ENCODE assay signal across 8 cellular contexts in genomic region chr2:54206596-54206995, GRCh38. TPM values are rescaled to one million over a fixed set of nuclear protein-coding genes. Genes with fewer than 3 reads are reported as not detected.
A peak's percentile ranks its signal among the peaks of the same experiment; 100 is the strongest.
DNase-seq lines count a peak whose midpoint lies in the region; ATAC-seq and TF ChIP-seq lines count a peak whose summit lies in the region.

No MANE protein-coding gene starts in this region.

- no peak overlapping the region for H3K4me3 ChIP-seq in aorta (ENCODE audit: low read length in 2 of 2)
- H3K4me3 ChIP-seq in mucosa of descending colon: no peak overlapping the region

- peaks cover 0 to 5% of the 10 kb centered on the region in 2 donors for H3K4me1 ChIP-seq in aorta (ENCODE audit: control insufficient read depth in 1 of 2, insufficient read depth in 2 of 2, low read length in 2 of 2)
- no peaks in the 10 kb centered on the region for H3K4me1 ChIP-seq in mucosa of descending colon (ENCODE audit: low read depth)

- H3K27ac ChIP-seq in VCaP (no peak overlapping the region), aorta (ENCODE audit: low read depth in 1 of 2, low read length in 2 of 2) (no peak overlapping the region)

- WGBS in aorta, 2 donors: 7% methylated on average over 2 of the region's 2 CpGs

- TF ChIP-seq CTCF in VCaP (conservative IDR thresholded peaks at IDR 0.05) (peak; percentile 75), mucosa of descending colon (IDR thresholded peaks at IDR 0.05) (no peak)

- H3K36me3 ChIP-seq in aorta (ENCODE audit: control insufficient read depth in 1 of 2, insufficient read depth in 2 of 2, low read length in 1 of 2) (no peaks in the 10 kb centered on the region), mucosa of descending colon (ENCODE audit: low read depth) (no peaks in the 10 kb centered on the region)

- H3K9me3 ChIP-seq in aorta (ENCODE audit: control insufficient read depth, low read length) (no peaks in the 10 kb centered on the region), mucosa of descending colon (no peaks in the 10 kb centered on the region)

- peak; percentile 41 for DNase-seq in NCI-H82 (lab: John Stamatoyannopoulos, UW)
- DNase-seq in NCI-H82 treated with DMSO at 0.1 percent for 48 hours (lab: John Stamatoyannopoulos, UW; ENCODE audit: unreplicated experiment): no peak
- DNase-seq in LHCN-M2 (ENCODE audit: low read depth): peak; percentile 70
- DNase-seq in hepatic stellate cell (ENCODE audit: low spot score): peak; percentile 24
- no peak for DNase-seq in aorta
- no peak for DNase-seq in mucosa of descending colon

- no peaks in the 10 kb centered on the region for H3K27me3 ChIP-seq in aorta (ENCODE audit: control insufficient read depth in 1 of 2, insufficient read depth in 2 of 2, low read length in 1 of 2)

- intact Hi-C loops in aorta (cut with DNase I) (loop anchor here (5.0 to 10.0 kb wide), 3 partner anchors 118 to 248 kb away; partner anchors contain the start of gene SPTBN1 (in 1 of the 2)), mucosa of descending colon (cut with DNase I, micrococcal nuclease) (no loop called here)

- ATAC-seq in aorta (ENCODE audit: low FRiP score) (peak; percentile 67), GM19467 (IDR thresholded peaks at IDR 0.05; ENCODE audit: unreplicated experiment) (no peak), mucosa of descending colon (no peak)

RNA-seq across cellular contexts. Expression of gene TSPYL6, which starts 49.4 kb away (rescaled TPM):
- total RNA-seq in LHCN-M2 (2014; rRNA removed) (not detected in 2 replicates), aorta (under 1 TPM in 1 of 2 donors, not detected in 1; 0.12 TPM), mucosa of descending colon (not detected)
- not detected for polyA plus RNA-seq in LHCN-M2 (2012)
- polyA plus RNA-seq in aorta: under 1 TPM in 1 of 2 donors, not detected in 1; 0.08 TPM

Comparison
In these comparisons a context has a peak if more than half of its experiments do, and no peak if none do; other contexts are left out.
1. DNase-seq: peak in NCI-H82 (single experiment), LHCN-M2 (single experiment) and hepatic stellate cell (single experiment); none in NCI-H82 treated with DMSO at 0.1 percent for 48 hours (single experiment), aorta (0 of 2) and mucosa of descending colon (0 of 3).
2. intact Hi-C loops: an anchor here in aorta (5.0 to 10.0 kb wide); none called in mucosa of descending colon.